In the genomic region with DNA sequence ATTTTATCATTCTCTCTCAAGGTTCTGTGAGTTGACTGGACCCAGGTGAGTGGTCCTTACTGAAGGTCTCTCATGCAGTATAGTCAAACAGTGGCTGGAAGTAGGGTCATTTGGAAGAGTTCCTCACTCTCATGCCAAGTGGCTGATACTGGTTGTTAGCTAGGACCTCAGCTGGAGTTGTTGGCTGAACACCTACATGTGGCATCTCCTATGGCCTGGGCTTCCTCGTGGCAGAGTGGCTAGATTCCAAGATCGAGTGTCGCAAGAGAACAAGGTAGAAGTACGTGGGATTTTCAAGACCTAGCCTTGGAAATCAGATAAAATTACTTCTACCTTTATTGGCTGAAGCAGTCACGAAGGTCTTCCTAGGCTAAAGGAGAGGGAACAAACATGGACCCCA, we compare ENCODE assay signal across 20 cellular contexts.
"Had no signal": no experiment of that assay in that cellular context is flagged by ENCODE, and none has a peak within 500 bp of the region (broad histone marks: within the 10 kb centered on the region; RNA-seq: fewer than 3 reads in every experiment).

No MANE protein-coding gene starts in this region.

- H3K79me2 ChIP-seq: hepatocyte had no signal

- H3K27me3 ChIP-seq: ascending aorta, esophagus muscularis mucosa, hepatocyte, testis, uterus had no signal

- H3K27ac Mint-ChIP-seq: activated CD4-positive, alpha-beta memory T cell treated with anti-CD3 and anti-CD28 coated beads, Interleukin-2, amount 10 ng/mL, durations not matched to agents 7 days and 5 days; activated T-helper 2 cell treated with anti-CD3 and anti-CD28 coated beads, Interferon-gamma antibody, Interleukin-2, Interleukin-4, amounts not matched to agents 10 μg/mL and 5 μg/mL and 100 μg/mL, durations not matched to agents 14 hours and 24 hours and 36 hours; WTC11 had no signal

- ATAC-seq: left ventricle myocardium superior; mucosa of descending colon; stimulated activated naive CD8-positive, alpha-beta T cell treated with anti-CD3 and anti-CD28 coated beads, Interleukin-15, amount 100 ng/mL, for 72 hours; WTC11 had no signal

- H3K4me2 ChIP-seq: hepatocyte had no signal

- DNase-seq: activated CD4-positive, alpha-beta memory T cell treated with anti-CD3 and anti-CD28 coated beads, Interleukin-2, amount 10 ng/mL, durations not matched to agents 7 days and 5 days; activated naive CD4-positive, alpha-beta T cell treated with Interleukin-2 at 50 U/mL for 16 hours; central memory CD4-positive, alpha-beta T cell; glutamatergic neuron; left ventricle myocardium superior; mesenchymal stem cell; mucosa of descending colon; stimulated activated CD4-positive, alpha-beta T cell treated with anti-CD3 and anti-CD28 coated beads, Interleukin-4, amount 100 ng/mL, for 4 hours; stimulated activated naive CD8-positive, alpha-beta T cell treated with anti-CD3 and anti-CD28 coated beads, Interleukin-15, amount 100 ng/mL, for 72 hours; T1000; testis; trophoblast cell; uterus had no signal

- H3K27ac ChIP-seq: ascending aorta, esophagus muscularis mucosa, hepatocyte, prostate gland, testis, uterus had no signal

- H3K9me3 ChIP-seq: ascending aorta, esophagus muscularis mucosa, mucosa of descending colon, prostate gland, testis, uterus had no signal

- H3K4me1 ChIP-seq: ascending aorta, prostate gland, uterus had no signal

- H3K36me3 ChIP-seq: uterus had no signal

- H3K27me3 Mint-ChIP-seq: activated CD4-positive, alpha-beta memory T cell treated with anti-CD3 and anti-CD28 coated beads, Interleukin-2, amount 10 ng/mL, durations not matched to agents 7 days and 5 days; stimulated activated naive CD8-positive, alpha-beta T cell treated with anti-CD3 and anti-CD28 coated beads, Interleukin-15, amount 100 ng/mL, for 72 hours had no signal

- H3K9me3 Mint-ChIP-seq: activated CD4-positive, alpha-beta memory T cell treated with anti-CD3 and anti-CD28 coated beads, Interleukin-2, amount 10 ng/mL, durations not matched to agents 7 days and 5 days; activated T-helper 2 cell treated with anti-CD3 and anti-CD28 coated beads, Interferon-gamma antibody, Interleukin-2, Interleukin-4, amounts not matched to agents 10 μg/mL and 5 μg/mL and 100 μg/mL, durations not matched to agents 14 hours and 24 hours and 36 hours; stimulated activated naive CD8-positive, alpha-beta T cell treated with anti-CD3 and anti-CD28 coated beads, Interleukin-15, amount 100 ng/mL, for 72 hours; T-helper 1 cell treated with Interleukin-12 subunit alpha and Interleukin-12 subunit beta and Interleukin-4 antibody, amounts not matched to agents 30 μg/mL and 1 μg/mL, for 36 hours; WTC11 had no signal

- H3K4me3 Mint-ChIP-seq: activated CD4-positive, alpha-beta memory T cell treated with anti-CD3 and anti-CD28 coated beads, Interleukin-2, amount 10 ng/mL, durations not matched to agents 7 days and 5 days; stimulated activated naive CD8-positive, alpha-beta T cell treated with anti-CD3 and anti-CD28 coated beads, Interleukin-15, amount 100 ng/mL, for 72 hours; T-helper 1 cell treated with Interleukin-12 subunit alpha and Interleukin-12 subunit beta and Interleukin-4 antibody, amounts not matched to agents 30 μg/mL and 1 μg/mL, for 36 hours; WTC11 had no signal

- H2AFZ ChIP-seq: hepatocyte had no signal

- H3K4me3 ChIP-seq: ascending aorta, esophagus muscularis mucosa, hepatocyte, mucosa of descending colon, prostate gland, testis, uterus had no signal
